ENCODE assay signal across 25 cellular contexts in genomic region chr5:158849219-158849791, GRCh38.
A peak's percentile ranks its signal among the peaks of the same experiment; 100 is the strongest.
DNase-seq lines count a peak whose midpoint lies in the region; ATAC-seq, FAIRE-seq and TF ChIP-seq lines count a peak whose summit lies in the region.
"Had no signal": no experiment of that assay in that cellular context is flagged by ENCODE, and none has a peak within 500 bp of the region (broad histone marks: within the 10 kb centered on the region; RNA-seq: fewer than 3 reads in every experiment).

No MANE protein-coding gene starts in this region.

- FAIRE-seq in HepG2 (lab: Jason Lieb, UNC) = no peak

- peak overlapping the region; percentile 8 to 89 (median 55) for H3K4me3 Mint-ChIP-seq in naive B cell
- H3K4me3 Mint-ChIP-seq: CD4-positive, CD25-positive, alpha-beta regulatory T cell; HFFc6 had no signal

- TF ChIP-seq EP300 in HepG2 (IDR thresholded peaks at IDR 0.05; ENCODE audit: low read depth in 2 of 2, low read length in 2 of 2) (no peak), HepG2 (CRISPR knock-in tag; IDR thresholded peaks at IDR 0.05; ENCODE audit: borderline replicate concordance) (no peak), stomach (IDR thresholded peaks at IDR 0.05) (no peak)

- no peaks in the 10 kb centered on the region for H3K4me1 ChIP-seq in RWPE2 (ENCODE audit: insufficient read depth, poor library complexity, severe bottlenecking)
- peaks cover 3 to 40% (median 24%) of the 10 kb centered on the region in 5 donors for H3K4me1 ChIP-seq in subcutaneous abdominal adipose tissue (ENCODE audit: control insufficient read depth in 5 of 5, insufficient read depth in 5 of 5, low read length in 5 of 5)
- no peaks in the 10 kb centered on the region for H3K4me1 ChIP-seq in HepG2 (ENCODE audit: insufficient read depth, low read length)
- no peaks in the 10 kb centered on the region for H3K4me1 ChIP-seq in stomach
- H3K4me1 ChIP-seq: Caco-2 had no signal

- POLR2A ChIA-PET in HepG2 (lab: Yijun Ruan, JAX) = no interaction called here

- no peaks in the 10 kb centered on the region for H3K9me3 ChIP-seq in RWPE2 (ENCODE audit: severe bottlenecking)
- no peaks in the 10 kb centered on the region for H3K9me3 ChIP-seq in subcutaneous abdominal adipose tissue (ENCODE audit: control insufficient read depth in 5 of 5, low read length in 5 of 5)
- H3K9me3 ChIP-seq in HepG2 (ENCODE audit: low read length) = no peaks in the 10 kb centered on the region
- no peaks in the 10 kb centered on the region for H3K9me3 ChIP-seq in stomach
- H3K9me3 ChIP-seq: Caco-2, MG63, SK-N-SH had no signal

- peaks cover 67 to 87% (median 77%) of the 10 kb centered on the region in 3 donors for H3K4me1 Mint-ChIP-seq in naive B cell

- H3K27me3 Mint-ChIP-seq in naive B cell = no peaks in the 10 kb centered on the region

- TF ChIP-seq POLR2A in HepG2 (IDR thresholded peaks at IDR 0.05; ENCODE audit: insufficient read depth in 1 of 2, low read depth in 2 of 2, low read length in 2 of 2) (no peak), stomach (IDR thresholded peaks at IDR 0.05) (no peak)

- no peak overlapping the region for H2AFZ ChIP-seq in HepG2 (ENCODE audit: low read length)

- H3K27ac ChIP-seq in RWPE2 (ENCODE audit: poor library complexity, severe bottlenecking) (no peak overlapping the region), subcutaneous abdominal adipose tissue (ENCODE audit: low read depth, low read length) (peak overlapping the region; percentile 82), HepG2 (ENCODE audit: extremely low read length, insufficient read depth, low read length) (no peak overlapping the region), stomach (no peak overlapping the region)
- H3K27ac ChIP-seq: HL-60 had no signal

- no peaks in the 10 kb centered on the region for H3K9me3 Mint-ChIP-seq in naive B cell
- H3K9me3 Mint-ChIP-seq: CD4-positive, CD25-positive, alpha-beta regulatory T cell had no signal

- CTCF ChIA-PET in HepG2 (lab: Yijun Ruan, JAX; ENCODE audit: low intra/inter-chr PET ratio, low total read pairs) = no interaction called here

- TF ChIP-seq CTCF in RWPE2 (IDR thresholded peaks at IDR 0.05; ENCODE audit: poor library complexity, severe bottlenecking) (no peak), HepG2 (CRISPR knock-in tag; IDR thresholded peaks at IDR 0.05) (no peak), stomach (IDR thresholded peaks at IDR 0.05) (no peak)

- ATAC-seq in GM19324 (IDR thresholded peaks at IDR 0.05; ENCODE audit: low FRiP score, unreplicated experiment) = peak; percentile 36
- ATAC-seq in RWPE2 (ENCODE audit: low read depth) = 0 out of 3 replicates have a peak, but pooled peaks have one; percentile 14
- no peak for ATAC-seq in naive B cell (ENCODE audit: low read depth in 2 of 2)
- ATAC-seq in HepG2 = no peak

- DNase-seq in RWPE2 (ENCODE audit: low spot score) (no peak), naive B cell (no peak), NCI-H2107 (lab: John Stamatoyannopoulos, UW) (no peak), HepG2 (ENCODE audit: low spot score) (no peak), stomach (no peak)
- DNase-seq in stimulated activated CD4-positive, alpha-beta T cell treated with anti-CD3 and anti-CD28 coated beads, Interleukin-15, amount 100 ng/mL, for 24 hours = no peak
- DNase-seq: ACHN; Caco-2; CD4-positive, CD25-positive, alpha-beta regulatory T cell; EL; HFFc6; IMR-90; Kasumi-1; MG63; NCI-H1092 treated with DMSO at 0.1 percent for 48 hours; NCI-H146; NCI-H2081 treated with DMSO at 0.1 percent for 48 hours; NCI-H510A; NCI-H748 treated with DMSO at 0.1 percent for 48 hours; NK-92 treated with Interleukin-12 subunit alpha and Interleukin-12 subunit beta, amount 100 ng/mL, for 24 hours; SHP77 treated with DMSO at 0.1 percent for 48 hours; SK-N-SH had no signal

- no peak overlapping the region for H3K4me2 ChIP-seq in HepG2 (ENCODE audit: low read depth, low read length)
- H3K4me2 ChIP-seq: SK-N-SH had no signal

- no peak overlapping the region for H3K9ac ChIP-seq in subcutaneous abdominal adipose tissue (ENCODE audit: low read length in 5 of 5)
- H3K9ac ChIP-seq in HepG2 (ENCODE audit: insufficient read depth, low read depth, low read length) = no peak overlapping the region
- H3K9ac ChIP-seq: SK-N-SH had no signal

- no peaks in the 10 kb centered on the region for H3K79me2 ChIP-seq in HepG2 (ENCODE audit: insufficient read depth, low read length)

- no peak for TF ChIP-seq RAD21 in HepG2 (CRISPR knock-in tag; IDR thresholded peaks at IDR 0.05)

- H3K4me3 ChIP-seq in RWPE2 (ENCODE audit: severe bottlenecking) (no peak overlapping the region), subcutaneous abdominal adipose tissue (ENCODE audit: low read depth in 1 of 5, low read length in 5 of 5) (no peak overlapping the region), HepG2 (replicated peaks in 1 of 3; ENCODE audit: insufficient read depth in 1 of 3, low read depth in 2 of 3, low read length in 3 of 3) (no peak overlapping the region), stomach (no peak overlapping the region)
- H3K4me3 ChIP-seq: MG63 had no signal

- no TSS peak for BruUV-seq in HepG2 (replicated peaks; lab: Mats Ljungman, UMichigan)

- no peaks in the 10 kb centered on the region for H4K20me1 ChIP-seq in HepG2 (ENCODE audit: insufficient read depth, low read length)

- H3K27me3 ChIP-seq in RWPE2 (ENCODE audit: insufficient read depth, poor library complexity, severe bottlenecking) = peaks cover 24% of the 10 kb centered on the region
- no peaks in the 10 kb centered on the region for H3K27me3 ChIP-seq in subcutaneous abdominal adipose tissue (ENCODE audit: control insufficient read depth in 5 of 5, insufficient read depth in 4 of 5, low read length in 5 of 5)
- H3K27me3 ChIP-seq in HepG2 (ENCODE audit: control insufficient read depth in 1 of 2, insufficient read depth in 2 of 2, low read length in 2 of 2) = no peaks in the 10 kb centered on the region
- peaks cover 0 to 8% (median 0%) of the 10 kb centered on the region in 3 donors for H3K27me3 ChIP-seq in stomach
- H3K27me3 ChIP-seq: MG63 had no signal

- intact Hi-C loops in HepG2 (cut with micrococcal nuclease; ENCODE audit: unreplicated experiment) = no loop called here
- intact Hi-C loops in stomach (cut with DNase I; ENCODE audit: low total_unique reads) = no loop called here

- H3K36me3 ChIP-seq in RWPE2 (ENCODE audit: low read depth) (no peaks in the 10 kb centered on the region), subcutaneous abdominal adipose tissue (ENCODE audit: control insufficient read depth in 5 of 5, insufficient read depth in 5 of 5, low read length in 5 of 5) (no peaks in the 10 kb centered on the region), HepG2 (replicated peaks in 1 of 2; ENCODE audit: control insufficient read depth in 1 of 2, insufficient read depth in 2 of 2, low read length in 2 of 2) (no peaks in the 10 kb centered on the region), stomach (no peaks in the 10 kb centered on the region)
- H3K36me3 ChIP-seq: MG63 had no signal

- 0% methylated on average over 2 of the region's 2 CpGs for WGBS in HepG2 (ENCODE audit: low lambda C conversion rate)
- 55 to 77% (median 68%) methylated on average over 2 of the region's 2 CpGs for WGBS in stomach, 5 donors

- no peaks in the 10 kb centered on the region for H3K36me3 Mint-ChIP-seq in naive B cell
- H3K36me3 Mint-ChIP-seq: CD4-positive, CD25-positive, alpha-beta regulatory T cell had no signal

- H3K27ac Mint-ChIP-seq in naive B cell = peak overlapping the region in 5 of 6 donors; percentile 49 to 94 (median 78)
- H3K27ac Mint-ChIP-seq: CD4-positive, CD25-positive, alpha-beta regulatory T cell; HFFc6 had no signal

- in situ Hi-C loops in HepG2 (cut with HindIII; ENCODE audit: extremely low pct_ligation_motif_present, low pct_unique_long_range_greater_than_20kb) = no loop called here

TF ChIP-seq in HepG2, 621 proteins besides CTCF, POLR2A, EP300 and RAD21:
- TF ChIP-seq ZFP91 (CRISPR knock-in tag; IDR thresholded peaks at IDR 0.05; ENCODE audit: borderline replicate concordance) (no peak), SCMH1 (CRISPR knock-in tag; IDR thresholded peaks at IDR 0.05; ENCODE audit: borderline replicate concordance) (no peak), FOXP1 (IDR thresholded peaks at IDR 0.05) (no peak), FOXP1 (CRISPR knock-in tag; IDR thresholded peaks at IDR 0.05) (no peak), HINFP (CRISPR knock-in tag; IDR thresholded peaks at IDR 0.05; ENCODE audit: low read depth) (no peak), ZNF367 (CRISPR knock-in tag; IDR thresholded peaks at IDR 0.05; ENCODE audit: borderline replicate concordance) (no peak), ZNF263 (CRISPR knock-in tag; IDR thresholded peaks at IDR 0.05) (no peak), RAD51 (IDR thresholded peaks at IDR 0.05; ENCODE audit: borderline replicate concordance) (no peak), EHMT2 (IDR thresholded peaks at IDR 0.05; ENCODE audit: borderline replicate concordance, low read depth, low read length) (no peak), SRSF4 (IDR thresholded peaks at IDR 0.05; ENCODE audit: low read depth, low read length, poor library complexity, severe bottlenecking) (no peak), ATAD3A (CRISPR knock-in tag; IDR thresholded peaks at IDR 0.05) (no peak), ZNF350 (CRISPR knock-in tag; IDR thresholded peaks at IDR 0.05; ENCODE audit: borderline replicate concordance, low read depth) (no peak), ZNF251 (CRISPR knock-in tag; IDR thresholded peaks at IDR 0.05) (no peak)

Comparison
In these comparisons a context has a peak if more than half of its experiments do, and no peak if none do; other contexts are left out.
1. ATAC-seq: peak in GM19324 (single experiment) and RWPE2 (single experiment); none in naive B cell (0 of 2) and HepG2 (single experiment).